21 cellular contexts compared by ENCODE assay signal in genomic region chr3:126616931-126617330, GRCh38. TPM values are rescaled to one million over a fixed set of nuclear protein-coding genes. Genes with fewer than 3 reads are reported as not detected.
DNase-seq lines count a peak whose midpoint lies in the region; ATAC-seq, FAIRE-seq and TF ChIP-seq lines count a peak whose summit lies in the region.
"Had no signal": no experiment of that assay in that cellular context is flagged by ENCODE, and none has a peak within 500 bp of the region (broad histone marks: within the 10 kb centered on the region; RNA-seq: fewer than 3 reads in every experiment).

No MANE protein-coding gene starts in this region.

- dilution Hi-C loops in keratinocyte (cut with MboI; ENCODE audit: extremely low pct_ligation_motif_present, low sequenced_read_pairs), result no loop called here

- intact Hi-C loops in dendritic cell treated with granulocyte-macrophage colony-stimulating factor and Interleukin-4, amounts not matched to agents 40 ng/mL and 50 ng/mL, for 4 days (cut with micrococcal nuclease), result loop anchor here (5.0 kb wide), 1 partner anchor 95 kb away; the partner anchor contains the start of gene CHST13

- no peaks in the 10 kb centered on the region for H4K20me1 ChIP-seq in keratinocyte (ENCODE audit: control insufficient read depth, extremely low read depth, insufficient read depth, low read length)

- H3K4me1 Mint-ChIP-seq in dendritic cell treated with granulocyte-macrophage colony-stimulating factor and Interleukin-4, amounts not matched to agents 40 ng/mL and 50 ng/mL, for 4 days (ENCODE audit: low read depth), result peaks cover 48% of the 10 kb centered on the region

- no peak overlapping the region for H3K4me3 Mint-ChIP-seq in dendritic cell treated with granulocyte-macrophage colony-stimulating factor and Interleukin-4, amounts not matched to agents 40 ng/mL and 50 ng/mL, for 4 days
- H3K4me3 Mint-ChIP-seq: CD4-positive, CD25-positive, alpha-beta regulatory T cell had no signal

- H2AFZ ChIP-seq in keratinocyte (ENCODE audit: control insufficient read depth, low read length), result peak overlapping the region; percentile 31

- H3K36me3 Mint-ChIP-seq in dendritic cell treated with granulocyte-macrophage colony-stimulating factor and Interleukin-4, amounts not matched to agents 40 ng/mL and 50 ng/mL, for 4 days (ENCODE audit: low read depth), result no peaks in the 10 kb centered on the region
- H3K36me3 Mint-ChIP-seq: CD4-positive, CD25-positive, alpha-beta regulatory T cell had no signal

- TF ChIP-seq CTCF in keratinocyte (optimal IDR thresholded peaks at IDR 0.05 in 1 of 3, IDR thresholded peaks at IDR 0.05 in 1 of 3, conservative IDR thresholded peaks at IDR 0.05 in 1 of 3; ENCODE audit: extremely low read depth in 1 of 3, insufficient read depth in 2 of 3, low read length in 3 of 3), result no peak

- H3K27ac Mint-ChIP-seq in dendritic cell treated with granulocyte-macrophage colony-stimulating factor and Interleukin-4, amounts not matched to agents 40 ng/mL and 50 ng/mL, for 4 days, result peak overlapping the region; percentile 18
- H3K27ac Mint-ChIP-seq: CD4-positive, CD25-positive, alpha-beta regulatory T cell had no signal

- H3K9me3 Mint-ChIP-seq in dendritic cell treated with granulocyte-macrophage colony-stimulating factor and Interleukin-4, amounts not matched to agents 40 ng/mL and 50 ng/mL, for 4 days, result no peaks in the 10 kb centered on the region
- H3K9me3 Mint-ChIP-seq: CD4-positive, CD25-positive, alpha-beta regulatory T cell had no signal

- no peaks in the 10 kb centered on the region for H3K27me3 ChIP-seq in keratinocyte (ENCODE audit: control insufficient read depth, extremely low read depth, insufficient read depth, low read length)
- H3K27me3 ChIP-seq: SJCRH30 had no signal

- peaks cover 1 to 4% of the 10 kb centered on the region in 2 experiments for H3K36me3 ChIP-seq in keratinocyte (ENCODE audit: control insufficient read depth in 2 of 2, extremely low read depth in 1 of 2, insufficient read depth in 2 of 2, low read length in 2 of 2)
- H3K36me3 ChIP-seq: SJCRH30 had no signal

- no peak for ATAC-seq in GM21528 (IDR thresholded peaks at IDR 0.05; ENCODE audit: low FRiP score, unreplicated experiment)
- ATAC-seq: GM12878 had no signal

- no peak overlapping the region for H3K4me2 ChIP-seq in keratinocyte (ENCODE audit: control insufficient read depth, extremely low read depth, insufficient read depth, low read depth, low read length)

- FAIRE-seq in keratinocyte (lab: Jason Lieb, UNC), result peak; percentile 58
- FAIRE-seq: G401.6, GM12878, GM18507, HTR-8/SVneo had no signal

- H3K9me1 ChIP-seq in keratinocyte (ENCODE audit: control insufficient read depth, extremely low read depth, insufficient read depth, low read length), result no peaks in the 10 kb centered on the region

- H3K27me3 Mint-ChIP-seq in dendritic cell treated with granulocyte-macrophage colony-stimulating factor and Interleukin-4, amounts not matched to agents 40 ng/mL and 50 ng/mL, for 4 days, result no peaks in the 10 kb centered on the region

- peak overlapping the region; percentile 3 for H3K27ac ChIP-seq in keratinocyte (ENCODE audit: control insufficient read depth, insufficient read depth, low read length)
- H3K27ac ChIP-seq: RWPE1, SJCRH30 had no signal

- DNase-seq in EL (peak; percentile 27), NCI-H226 (peak; percentile 65), keratinocyte (ENCODE audit: low read depth, low spot score) (no peak), KG1 (lab: John Stamatoyannopoulos, UW) (no peak), COLO829 (ENCODE audit: low spot score) (no peak)
- DNase-seq: ACHN; AML-193; CD4-positive, CD25-positive, alpha-beta regulatory T cell; GOT3; NCI-H1417 treated with DMSO at 0.1 percent for 48 hours; NCI-H1930; NCI-H446; NCI-H69; SJCRH30 had no signal

- H3K79me2 ChIP-seq in keratinocyte (ENCODE audit: control insufficient read depth, insufficient read depth, low read length), result no peaks in the 10 kb centered on the region

- H3K4me1 ChIP-seq in keratinocyte (ENCODE audit: control insufficient read depth, extremely low read depth, insufficient read depth, low read length), result peaks cover 31% of the 10 kb centered on the region

- H3K4me3 ChIP-seq in keratinocyte (ENCODE audit: control insufficient read depth in 2 of 3, extremely low read depth in 1 of 3, insufficient read depth in 2 of 3, low read depth in 1 of 3, low read length in 3 of 3), result no peak overlapping the region
- H3K4me3 ChIP-seq: GM12878, SJCRH30 had no signal

- H3K9ac ChIP-seq in keratinocyte (ENCODE audit: control insufficient read depth, extremely low read depth, insufficient read depth, low read length), result no peak overlapping the region

- no peaks in the 10 kb centered on the region for H3K9me3 ChIP-seq in keratinocyte (ENCODE audit: control insufficient read depth, low read depth, low read length)
- H3K9me3 ChIP-seq: SJCRH30 had no signal

RNA-seq across cellular contexts. Expression of gene TXNRD3, which starts 38.0 kb away (rescaled TPM):
- 6.3 to 11.0 TPM (median 9.7 TPM) in 3 replicates for polyA plus RNA-seq in keratinocyte
- polyA plus RNA-seq in keratinocyte (2011; ENCODE audit: low read depth), result 10.2 TPM
- polyA plus RNA-seq in keratinocyte (2011; cell fraction: cytosol; rRNA removed), result 10.2 and 11.7 TPM in 2 replicates
- 13.5 and 17.2 TPM in 2 replicates for polyA plus RNA-seq in keratinocyte (2011; cell fraction: nucleus; rRNA removed)
- 13.9 and 14.3 TPM in 2 replicates for polyA plus RNA-seq in keratinocyte (2012; ENCODE audit: low replicate concordance)
- polyA minus RNA-seq in keratinocyte, result 9.9 to 11.5 TPM (median 11.0 TPM) in 3 replicates
- polyA minus RNA-seq in keratinocyte (2011; cell fraction: cytosol; rRNA and poly(A)+ RNA removed), result 3.8 TPM
- polyA minus RNA-seq in keratinocyte (2011; cell fraction: nucleus; rRNA and poly(A)+ RNA removed), result 6.8 and 13.4 TPM in 2 replicates
- polyA plus RNA-seq: GM12878 had no signal

RNA-seq across cellular contexts. Expression of gene C3orf22, which starts 58.2 kb away (rescaled TPM):
- polyA plus RNA-seq in keratinocyte, result not detected in 3 replicates
- polyA plus RNA-seq in keratinocyte (2011; ENCODE audit: low read depth), result not detected
- not detected in 2 replicates for polyA plus RNA-seq in keratinocyte (2011; cell fraction: cytosol; rRNA removed)
- not detected in 2 replicates for polyA plus RNA-seq in keratinocyte (2011; cell fraction: nucleus; rRNA removed)
- polyA plus RNA-seq in keratinocyte (2012; ENCODE audit: low replicate concordance), result not detected in 2 replicates
- polyA minus RNA-seq in keratinocyte, result not detected in 3 replicates
- not detected for polyA minus RNA-seq in keratinocyte (2011; cell fraction: cytosol; rRNA and poly(A)+ RNA removed)
- not detected in 2 replicates for polyA minus RNA-seq in keratinocyte (2011; cell fraction: nucleus; rRNA and poly(A)+ RNA removed)
- polyA plus RNA-seq: CD4-positive, CD25-positive, alpha-beta regulatory T cell; GM12878 had no signal

Comparison
In these comparisons a context has a peak if more than half of its experiments do, and no peak if none do; other contexts are left out.
1. DNase-seq: peak in EL (single experiment) and NCI-H226 (single experiment); none in keratinocyte (single experiment), KG1 (single experiment) and COLO829 (single experiment).